28 cellular contexts compared by ENCODE assay signal in the genomic region with DNA sequence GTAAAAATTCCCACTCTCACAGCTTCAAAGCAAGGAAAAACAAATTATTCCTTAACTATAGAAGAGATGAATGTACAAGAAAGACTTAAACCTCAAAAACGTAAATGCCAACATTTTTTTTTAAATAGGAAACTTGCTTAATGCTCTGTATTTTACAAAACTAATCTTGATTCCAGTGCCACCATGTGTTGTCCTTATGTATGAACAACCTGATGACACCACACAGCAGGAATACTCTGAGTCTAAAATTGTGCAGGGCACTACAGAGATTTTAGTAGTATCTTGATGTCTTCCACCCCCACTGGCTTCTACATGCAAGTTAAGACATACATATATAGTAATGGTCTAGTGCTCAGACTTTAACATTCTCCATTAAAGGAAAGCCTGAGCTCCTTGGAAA.
"Had no signal": no experiment of that assay in that cellular context is flagged by ENCODE, and none has a peak within 500 bp of the region (broad histone marks: within the 10 kb centered on the region; RNA-seq: fewer than 3 reads in every experiment).

No MANE protein-coding gene starts in this region.

- H3K4me3 Mint-ChIP-seq: naive thymus-derived CD4-positive, alpha-beta T cell; natural killer cell treated with Interleukin-12 subunit alpha and Interleukin-12 subunit beta and Interleukin-15 and Interleukin-18, amount 100 ng/mL, for 72 hours; stimulated activated naive B cell treated with anti-CD40 and anti-IgM and Interleukin-4, amounts not matched to agents 10 μg/mL and 1 μg/mL and 100 μg/mL, for 72 hours had no signal

- H3K27me3 ChIP-seq: hepatocyte, pancreas, suprapubic skin, tibial artery, upper lobe of right lung, uterus had no signal

- H3K4me1 Mint-ChIP-seq: stimulated activated naive B cell treated with anti-CD40 and anti-IgM and Interleukin-4, amounts not matched to agents 10 μg/mL and 1 μg/mL and 100 μg/mL, for 72 hours had no signal

- H3K27me3 Mint-ChIP-seq: naive thymus-derived CD4-positive, alpha-beta T cell; natural killer cell treated with Interleukin-12 subunit alpha and Interleukin-12 subunit beta and Interleukin-15 and Interleukin-18, amount 100 ng/mL, for 72 hours; stimulated activated naive B cell treated with anti-CD40 and anti-IgM and Interleukin-4, amounts not matched to agents 10 μg/mL and 1 μg/mL and 100 μg/mL, for 72 hours had no signal

- H3K4me1 ChIP-seq: pancreas, prostate gland, suprapubic skin, tibial artery, upper lobe of right lung, uterus had no signal

- H3K27ac Mint-ChIP-seq: natural killer cell treated with Interleukin-12 subunit alpha and Interleukin-12 subunit beta and Interleukin-15 and Interleukin-18, amount 100 ng/mL, for 72 hours; stimulated activated naive B cell treated with anti-CD40 and anti-IgM and Interleukin-4, amounts not matched to agents 10 μg/mL and 1 μg/mL and 100 μg/mL, for 72 hours had no signal

- ATAC-seq: mucosa of descending colon; naive thymus-derived CD4-positive, alpha-beta T cell; natural killer cell treated with Interleukin-12 subunit alpha and Interleukin-12 subunit beta and Interleukin-15 and Interleukin-18, amount 100 ng/mL, for 72 hours; right cardiac atrium; sciatic nerve; stimulated activated naive B cell treated with anti-CD40 and anti-IgM and Interleukin-4, amounts not matched to agents 10 μg/mL and 1 μg/mL and 100 μg/mL, for 72 hours; stimulated activated naive CD8-positive, alpha-beta T cell treated with anti-CD3 and anti-CD28 coated beads, Interleukin-15, Interleukin-2, amounts not matched to agents 100 U/mL and 50 U/mL, for 24 hours; upper lobe of right lung had no signal

- H2AFZ ChIP-seq: hepatocyte had no signal

- DNase-seq: islet precursor cell; left ventricle myocardium inferior; midbrain; mucosa of descending colon; naive thymus-derived CD4-positive, alpha-beta T cell; nucleus accumbens; pancreas; posterior cingulate gyrus; retina; right cardiac atrium; stimulated activated CD4-positive, alpha-beta T cell treated with anti-CD3 and anti-CD28 coated beads, Interleukin-12 subunit alpha, Interleukin-12 subunit beta, amount 100 ng/mL, for 4 hours; stimulated activated CD4-positive, alpha-beta T cell treated with anti-CD3 and anti-CD28 coated beads, Interleukin-15, amount 100 ng/mL, for 24 hours; stimulated activated CD4-positive, alpha-beta T cell treated with anti-CD3 and anti-CD28 coated beads, Interleukin-2, amount 100 ng/mL, for 24 hours; stimulated activated CD4-positive, alpha-beta T cell treated with anti-CD3 and anti-CD28 coated beads, Interleukin-4, amount 100 ng/mL, for 1 hour; stimulated activated naive B cell treated with anti-CD40 and anti-IgM and Interleukin-4, amounts not matched to agents 10 μg/mL and 1 μg/mL and 100 μg/mL, for 72 hours; stimulated activated naive CD8-positive, alpha-beta T cell treated with anti-CD3 and anti-CD28 coated beads, Interleukin-15, Interleukin-2, amounts not matched to agents 100 U/mL and 50 U/mL, for 24 hours; tibial artery; trophoblast cell; upper lobe of right lung; uterus had no signal

- H3K4me3 ChIP-seq: hepatocyte, left ventricle myocardium inferior, lung, mucosa of descending colon, pancreas, prostate gland, skin epidermis, suprapubic skin, thoracic aorta, tibial artery, upper lobe of right lung, uterus had no signal

- H3K4me2 ChIP-seq: hepatocyte had no signal

- H3K9me3 ChIP-seq: left ventricle myocardium inferior, mucosa of descending colon, pancreas, prostate gland, suprapubic skin, thoracic aorta, tibial artery, upper lobe of right lung, uterus had no signal

- H3K79me2 ChIP-seq: hepatocyte had no signal

- H3K9me3 Mint-ChIP-seq: natural killer cell treated with Interleukin-12 subunit alpha and Interleukin-12 subunit beta and Interleukin-15 and Interleukin-18, amount 100 ng/mL, for 72 hours had no signal

- H3K36me3 ChIP-seq: pancreas, prostate gland, uterus had no signal

- H3K27ac ChIP-seq: hepatocyte, left ventricle myocardium inferior, pancreas, prostate gland, skin epidermis, suprapubic skin, thoracic aorta, tibial artery, upper lobe of right lung, uterus had no signal
